Comparison of ENCODE assay signal across 1 cellular context in the genomic region with DNA sequence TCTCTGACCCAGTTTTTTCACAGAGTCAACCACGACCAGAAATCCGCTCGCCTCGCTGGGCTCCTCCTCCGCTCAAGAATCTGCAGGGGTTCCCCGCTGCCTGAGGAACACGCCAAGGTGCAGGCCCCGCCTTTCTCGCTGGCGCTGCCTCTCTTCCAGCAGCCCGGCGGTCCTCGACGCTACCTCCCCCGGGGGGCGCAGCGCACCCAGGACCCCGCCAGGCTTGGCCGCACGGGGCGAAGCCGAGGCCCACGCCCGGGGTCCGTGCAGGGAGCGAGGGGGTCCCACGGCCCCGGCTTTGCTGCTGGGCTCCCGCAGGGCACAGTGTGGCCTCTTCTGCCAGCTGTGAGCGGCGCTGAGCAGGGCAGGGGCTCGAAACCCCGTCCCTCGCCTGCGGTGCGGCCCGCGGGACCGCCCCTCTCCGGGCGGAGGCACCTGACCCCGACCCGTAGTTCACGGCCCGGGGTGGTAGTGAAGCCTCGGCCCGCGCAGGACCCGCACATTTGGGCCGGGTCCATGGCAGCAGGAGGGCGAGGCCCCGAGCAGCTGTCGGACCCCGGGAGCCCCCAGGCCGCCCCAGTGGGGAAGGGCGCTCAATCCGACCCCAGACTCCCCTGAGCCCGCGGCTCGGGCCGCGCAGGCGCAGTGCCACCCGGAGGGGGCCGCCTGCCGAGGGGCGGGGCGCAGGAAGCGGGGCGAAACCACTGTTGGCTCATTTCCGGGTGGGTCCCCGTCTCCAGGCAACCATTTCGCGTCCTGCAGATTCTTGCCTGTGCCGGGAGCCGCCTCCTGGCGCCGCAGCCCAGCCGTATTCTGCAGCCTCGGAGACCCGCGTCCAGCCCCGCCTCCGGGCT.
TF ChIP-seq lines count a peak whose summit lies in the region.

No MANE protein-coding gene starts in this region.

TF ChIP-seq in H1, 55 proteins besides CTCF, POLR2A, EP300 and RAD21 (continued from another document):
- TF ChIP-seq CBX8 (IDR thresholded peaks at IDR 0.05; ENCODE audit: borderline replicate concordance, low read depth, low read length) (no peak), HDAC6 (IDR thresholded peaks at IDR 0.05; ENCODE audit: low read depth, low read length) (no peak), PHF8 (conservative IDR thresholded peaks at IDR 0.05; ENCODE audit: low read depth, low read length) (peak; percentile 76), HDAC2 (IDR thresholded peaks at IDR 0.05; ENCODE audit: borderline replicate concordance in 1 of 2, low read depth in 2 of 2, low read length in 2 of 2) (peak in 1 of 2 experiments; percentile 75; a peak in 1 of 4 replicates), FOSL1 (IDR thresholded peaks at IDR 0.05; ENCODE audit: insufficient read depth, low read depth, low read length) (no peak), NANOG (IDR thresholded peaks at IDR 0.05; ENCODE audit: insufficient read depth, low read depth, low read length, poor library complexity, severe bottlenecking) (no peak), SAP30 (IDR thresholded peaks at IDR 0.05; ENCODE audit: insufficient read depth, insufficient replicate concordance, low read length) (no peak), BRCA1 (IDR thresholded peaks at IDR 0.05; ENCODE audit: low read depth, low read length) (no peak), RNF2 (IDR thresholded peaks at IDR 0.05; ENCODE audit: borderline replicate concordance, low read depth, low read length, missing control alignments, poor library complexity, severe bottlenecking) (no peak), SIN3A (conservative IDR thresholded peaks at IDR 0.05 in 1 of 2, IDR thresholded peaks at IDR 0.05 in 1 of 2; ENCODE audit: low read depth in 1 of 2, low read length in 2 of 2) (peak; percentile 91 to 95), KDM1A (IDR thresholded peaks at IDR 0.05; ENCODE audit: borderline replicate concordance, low read length) (no peak), CTBP2 (IDR thresholded peaks at IDR 0.05; ENCODE audit: borderline replicate concordance, insufficient read depth, insufficient read length, low read length) (no peak), CHD1 (IDR thresholded peaks at IDR 0.05; ENCODE audit: low read depth, low read length) (no peak), CEBPB (IDR thresholded peaks at IDR 0.05; ENCODE audit: low read depth, low read length) (no peak), CHD2 (IDR thresholded peaks at IDR 0.05; ENCODE audit: low read length) (no peak), SIRT6 (IDR thresholded peaks at IDR 0.05; ENCODE audit: low read length) (no peak), SIX5 (IDR thresholded peaks at IDR 0.05; ENCODE audit: low read depth, low read length) (no peak), EZH2 (IDR thresholded peaks at IDR 0.05; ENCODE audit: low read depth, low read length, severe bottlenecking) (peak; percentile 22), KDM4A (IDR thresholded peaks at IDR 0.05; ENCODE audit: low read depth, low read length, severe bottlenecking) (peak; percentile 69), POLR2AphosphoS5 (IDR thresholded peaks at IDR 0.05; ENCODE audit: low read depth, low read length) (no peak), TCF12 (IDR thresholded peaks at IDR 0.05; ENCODE audit: low read depth, low read length) (no peak), BCL11A (IDR thresholded peaks at IDR 0.05; ENCODE audit: low read depth in 2 of 2, low read length in 2 of 2) (no peak), NRF1 (IDR thresholded peaks at IDR 0.05; ENCODE audit: low read depth, low read length) (peak; percentile 78)
- TF ChIP-seq, protein P1, sequence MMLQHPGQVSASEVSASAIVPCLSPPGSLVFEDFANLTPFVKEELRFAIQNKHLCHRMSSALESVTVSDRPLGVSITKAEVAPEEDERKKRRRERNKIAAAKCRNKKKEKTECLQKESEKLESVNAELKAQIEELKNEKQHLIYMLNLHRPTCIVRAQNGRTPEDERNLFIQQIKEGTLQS (IDR thresholded peaks at IDR 0.05; ENCODE audit: insufficient read depth, low read depth, low read length) = no peak
- TF ChIP-seq, protein P2, sequence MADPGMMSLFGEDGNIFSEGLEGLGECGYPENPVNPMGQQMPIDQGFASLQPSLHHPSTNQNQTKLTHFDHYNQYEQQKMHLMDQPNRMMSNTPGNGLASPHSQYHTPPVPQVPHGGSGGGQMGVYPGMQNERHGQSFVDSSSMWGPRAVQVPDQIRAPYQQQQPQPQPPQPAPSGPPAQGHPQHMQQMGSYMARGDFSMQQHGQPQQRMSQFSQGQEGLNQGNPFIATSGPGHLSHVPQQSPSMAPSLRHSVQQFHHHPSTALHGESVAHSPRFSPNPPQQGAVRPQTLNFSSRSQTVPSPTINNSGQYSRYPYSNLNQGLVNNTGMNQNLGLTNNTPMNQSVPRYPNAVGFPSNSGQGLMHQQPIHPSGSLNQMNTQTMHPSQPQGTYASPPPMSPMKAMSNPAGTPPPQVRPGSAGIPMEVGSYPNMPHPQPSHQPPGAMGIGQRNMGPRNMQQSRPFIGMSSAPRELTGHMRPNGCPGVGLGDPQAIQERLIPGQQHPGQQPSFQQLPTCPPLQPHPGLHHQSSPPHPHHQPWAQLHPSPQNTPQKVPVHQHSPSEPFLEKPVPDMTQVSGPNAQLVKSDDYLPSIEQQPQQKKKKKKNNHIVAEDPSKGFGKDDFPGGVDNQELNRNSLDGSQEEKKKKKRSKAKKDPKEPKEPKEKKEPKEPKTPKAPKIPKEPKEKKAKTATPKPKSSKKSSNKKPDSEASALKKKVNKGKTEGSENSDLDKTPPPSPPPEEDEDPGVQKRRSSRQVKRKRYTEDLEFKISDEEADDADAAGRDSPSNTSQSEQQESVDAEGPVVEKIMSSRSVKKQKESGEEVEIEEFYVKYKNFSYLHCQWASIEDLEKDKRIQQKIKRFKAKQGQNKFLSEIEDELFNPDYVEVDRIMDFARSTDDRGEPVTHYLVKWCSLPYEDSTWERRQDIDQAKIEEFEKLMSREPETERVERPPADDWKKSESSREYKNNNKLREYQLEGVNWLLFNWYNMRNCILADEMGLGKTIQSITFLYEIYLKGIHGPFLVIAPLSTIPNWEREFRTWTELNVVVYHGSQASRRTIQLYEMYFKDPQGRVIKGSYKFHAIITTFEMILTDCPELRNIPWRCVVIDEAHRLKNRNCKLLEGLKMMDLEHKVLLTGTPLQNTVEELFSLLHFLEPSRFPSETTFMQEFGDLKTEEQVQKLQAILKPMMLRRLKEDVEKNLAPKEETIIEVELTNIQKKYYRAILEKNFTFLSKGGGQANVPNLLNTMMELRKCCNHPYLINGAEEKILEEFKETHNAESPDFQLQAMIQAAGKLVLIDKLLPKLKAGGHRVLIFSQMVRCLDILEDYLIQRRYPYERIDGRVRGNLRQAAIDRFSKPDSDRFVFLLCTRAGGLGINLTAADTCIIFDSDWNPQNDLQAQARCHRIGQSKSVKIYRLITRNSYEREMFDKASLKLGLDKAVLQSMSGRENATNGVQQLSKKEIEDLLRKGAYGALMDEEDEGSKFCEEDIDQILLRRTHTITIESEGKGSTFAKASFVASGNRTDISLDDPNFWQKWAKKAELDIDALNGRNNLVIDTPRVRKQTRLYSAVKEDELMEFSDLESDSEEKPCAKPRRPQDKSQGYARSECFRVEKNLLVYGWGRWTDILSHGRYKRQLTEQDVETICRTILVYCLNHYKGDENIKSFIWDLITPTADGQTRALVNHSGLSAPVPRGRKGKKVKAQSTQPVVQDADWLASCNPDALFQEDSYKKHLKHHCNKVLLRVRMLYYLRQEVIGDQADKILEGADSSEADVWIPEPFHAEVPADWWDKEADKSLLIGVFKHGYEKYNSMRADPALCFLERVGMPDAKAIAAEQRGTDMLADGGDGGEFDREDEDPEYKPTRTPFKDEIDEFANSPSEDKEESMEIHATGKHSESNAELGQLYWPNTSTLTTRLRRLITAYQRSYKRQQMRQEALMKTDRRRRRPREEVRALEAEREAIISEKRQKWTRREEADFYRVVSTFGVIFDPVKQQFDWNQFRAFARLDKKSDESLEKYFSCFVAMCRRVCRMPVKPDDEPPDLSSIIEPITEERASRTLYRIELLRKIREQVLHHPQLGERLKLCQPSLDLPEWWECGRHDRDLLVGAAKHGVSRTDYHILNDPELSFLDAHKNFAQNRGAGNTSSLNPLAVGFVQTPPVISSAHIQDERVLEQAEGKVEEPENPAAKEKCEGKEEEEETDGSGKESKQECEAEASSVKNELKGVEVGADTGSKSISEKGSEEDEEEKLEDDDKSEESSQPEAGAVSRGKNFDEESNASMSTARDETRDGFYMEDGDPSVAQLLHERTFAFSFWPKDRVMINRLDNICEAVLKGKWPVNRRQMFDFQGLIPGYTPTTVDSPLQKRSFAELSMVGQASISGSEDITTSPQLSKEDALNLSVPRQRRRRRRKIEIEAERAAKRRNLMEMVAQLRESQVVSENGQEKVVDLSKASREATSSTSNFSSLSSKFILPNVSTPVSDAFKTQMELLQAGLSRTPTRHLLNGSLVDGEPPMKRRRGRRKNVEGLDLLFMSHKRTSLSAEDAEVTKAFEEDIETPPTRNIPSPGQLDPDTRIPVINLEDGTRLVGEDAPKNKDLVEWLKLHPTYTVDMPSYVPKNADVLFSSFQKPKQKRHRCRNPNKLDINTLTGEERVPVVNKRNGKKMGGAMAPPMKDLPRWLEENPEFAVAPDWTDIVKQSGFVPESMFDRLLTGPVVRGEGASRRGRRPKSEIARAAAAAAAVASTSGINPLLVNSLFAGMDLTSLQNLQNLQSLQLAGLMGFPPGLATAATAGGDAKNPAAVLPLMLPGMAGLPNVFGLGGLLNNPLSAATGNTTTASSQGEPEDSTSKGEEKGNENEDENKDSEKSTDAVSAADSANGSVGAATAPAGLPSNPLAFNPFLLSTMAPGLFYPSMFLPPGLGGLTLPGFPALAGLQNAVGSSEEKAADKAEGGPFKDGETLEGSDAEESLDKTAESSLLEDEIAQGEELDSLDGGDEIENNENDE (IDR thresholded peaks at IDR 0.05; ENCODE audit: insufficient replicate concordance, low read length) = no peak
- TF ChIP-seq, protein P3, sequence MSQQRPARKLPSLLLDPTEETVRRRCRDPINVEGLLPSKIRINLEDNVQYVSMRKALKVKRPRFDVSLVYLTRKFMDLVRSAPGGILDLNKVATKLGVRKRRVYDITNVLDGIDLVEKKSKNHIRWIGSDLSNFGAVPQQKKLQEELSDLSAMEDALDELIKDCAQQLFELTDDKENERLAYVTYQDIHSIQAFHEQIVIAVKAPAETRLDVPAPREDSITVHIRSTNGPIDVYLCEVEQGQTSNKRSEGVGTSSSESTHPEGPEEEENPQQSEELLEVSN (IDR thresholded peaks at IDR 0.05) = 0 out of 2 replicates have a peak, but pooled peaks have one; percentile 40
